18 cellular contexts compared by ENCODE assay signal in genomic region chr7:116713918-116714317, GRCh38. TPM values are rescaled to one million over a fixed set of nuclear protein-coding genes. Genes with fewer than 3 reads are reported as not detected.
DNase-seq lines count a peak whose midpoint lies in the region; ATAC-seq and TF ChIP-seq lines count a peak whose summit lies in the region.
"Had no signal": no experiment of that assay in that cellular context is flagged by ENCODE, and none has a peak within 500 bp of the region (broad histone marks: within the 10 kb centered on the region; RNA-seq: fewer than 3 reads in every experiment).

No MANE protein-coding gene starts in this region.

- H3K27me3 Mint-ChIP-seq in chondrocyte (ENCODE audit: low read depth), result no peaks in the 10 kb centered on the region
- no peaks in the 10 kb centered on the region for H3K27me3 Mint-ChIP-seq in Caco-2 (ENCODE audit: insufficient read depth, unreplicated experiment)

- CTCF ChIA-PET in BJ (lab: Yijun Ruan, JAX), result interaction anchor here (1.2 to 1.4 kb wide), 2 partner anchors 18 to 73 kb away, joined by 3 to 4 read pairs; no protein-coding TSS in a partner anchor
- CTCF ChIA-PET in Caco-2 (lab: Charles Lee), result no interaction called here

- DNase-seq in BJ (ENCODE audit: low read depth) (peak; percentile 50), M059J (ENCODE audit: low read depth) (peak; percentile 90), chondrocyte (ENCODE audit: low spot score) (no peak), osteoblast (ENCODE audit: insufficient read length, low spot score, missing footprints) (peak; percentile 80), Caco-2 (no peak), SJCRH30 (no peak), esophagus muscularis mucosa (ENCODE audit: extremely low spot score) (no peak)
- DNase-seq: activated CD8-positive, alpha-beta T cell treated with anti-CD3 and anti-CD28 coated beads for 36 hours; activated T-cell treated with anti-CD3 and anti-CD28 coated beads, Interleukin-2, amount 50 U/mL, for 48 hours; head of caudate nucleus; NCI-H2107; NCI-H774; Peyer's patch; stimulated activated CD4-positive, alpha-beta T cell treated with anti-CD3 and anti-CD28 coated beads, Interleukin-1b, Interleukin-23, amount 100 ng/mL, for 48 hours; SW 1271 had no signal

- POLR2A ChIA-PET in BJ (lab: Charles Lee), result no interaction called here
- POLR2A ChIA-PET in Caco-2 (lab: Charles Lee), result no interaction called here

- peak overlapping the region; percentile 25 for H3K4me2 ChIP-seq in osteoblast (ENCODE audit: insufficient read depth, low read length)

- no peak for ATAC-seq in HG03565 (IDR thresholded peaks at IDR 0.05; ENCODE audit: unreplicated experiment)
- ATAC-seq: activated CD8-positive, alpha-beta T cell treated with anti-CD3 and anti-CD28 coated beads for 36 hours had no signal

- no peak for TF ChIP-seq POLR2A in esophagus muscularis mucosa (IDR thresholded peaks at IDR 0.05; ENCODE audit: low read depth)

- H3K27ac Mint-ChIP-seq in chondrocyte (ENCODE audit: unreplicated experiment) (peak overlapping the region; percentile 5), Caco-2 (ENCODE audit: unreplicated experiment) (no peak overlapping the region)
- H3K27ac Mint-ChIP-seq: activated CD8-positive, alpha-beta T cell treated with anti-CD3 and anti-CD28 coated beads for 36 hours had no signal

- H3K9me3 ChIP-seq in osteoblast (ENCODE audit: low read depth, low read length) (no peaks in the 10 kb centered on the region), Caco-2 (peaks cover 8% of the 10 kb centered on the region; the same call in 1 of the 2 replicates), SJCRH30 (replicated peaks) (no peaks in the 10 kb centered on the region), esophagus muscularis mucosa (no peaks in the 10 kb centered on the region)
- H3K9me3 ChIP-seq: Peyer's patch, vagina had no signal

- H3K9me3 Mint-ChIP-seq in chondrocyte (ENCODE audit: low read depth), result no peaks in the 10 kb centered on the region
- H3K9me3 Mint-ChIP-seq in Caco-2 (ENCODE audit: unreplicated experiment), result no peaks in the 10 kb centered on the region
- H3K9me3 Mint-ChIP-seq: activated CD8-positive, alpha-beta T cell treated with anti-CD3 and anti-CD28 coated beads for 36 hours had no signal

- H3K79me2 ChIP-seq in osteoblast (ENCODE audit: insufficient read depth, low read length), result peaks cover 72% of the 10 kb centered on the region

- H3K4me1 Mint-ChIP-seq in chondrocyte (ENCODE audit: low read depth) (peaks cover 66% of the 10 kb centered on the region), Caco-2 (ENCODE audit: low read depth, unreplicated experiment) (peaks cover 29% of the 10 kb centered on the region)
- H3K4me1 Mint-ChIP-seq: neural crest cell had no signal

- H3K36me3 Mint-ChIP-seq in chondrocyte (ENCODE audit: low read depth) (no peaks in the 10 kb centered on the region), Caco-2 (ENCODE audit: insufficient read depth, unreplicated experiment) (peaks cover 14% of the 10 kb centered on the region)

- H3K4me3 ChIP-seq in BJ (ENCODE audit: low read depth, low read length), result no peak overlapping the region
- H3K4me3 ChIP-seq in osteoblast (ENCODE audit: insufficient read depth, low read length), result no peak overlapping the region
- H3K4me3 ChIP-seq in Caco-2 (ENCODE audit: low read depth, low read length), result no peak overlapping the region
- no peak overlapping the region for H3K4me3 ChIP-seq in SJCRH30
- H3K4me3 ChIP-seq in esophagus muscularis mucosa, result no peak overlapping the region
- H3K4me3 ChIP-seq: Peyer's patch, vagina had no signal

- TF ChIP-seq CTCF in BJ (IDR thresholded peaks at IDR 0.05; ENCODE audit: insufficient read depth, low read depth, low read length), result no peak
- no peak for TF ChIP-seq CTCF in chondrocyte (IDR thresholded peaks at IDR 0.05)
- TF ChIP-seq CTCF in osteoblast (IDR thresholded peaks at IDR 0.05; ENCODE audit: extremely low read depth, low read depth, low read length), result no peak
- no peak for TF ChIP-seq CTCF in Caco-2 (IDR thresholded peaks at IDR 0.05; ENCODE audit: insufficient read depth in 1 of 2, low read depth in 1 of 2, low read length in 1 of 2, severe bottlenecking in 1 of 2, unreplicated experiment in 1 of 2)
- TF ChIP-seq CTCF in esophagus muscularis mucosa (IDR thresholded peaks at IDR 0.05), result no peak

- no peak overlapping the region for H3K4me3 Mint-ChIP-seq in chondrocyte (ENCODE audit: unreplicated experiment)
- H3K4me3 Mint-ChIP-seq in Caco-2 (ENCODE audit: unreplicated experiment), result no peak overlapping the region
- H3K4me3 Mint-ChIP-seq: activated CD8-positive, alpha-beta T cell treated with anti-CD3 and anti-CD28 coated beads for 36 hours; neural crest cell had no signal

- H3K4me1 ChIP-seq in osteoblast (ENCODE audit: insufficient read depth, low read length), result peaks cover 61% of the 10 kb centered on the region
- H3K4me1 ChIP-seq in Caco-2, result peaks cover 19% of the 10 kb centered on the region
- H3K4me1 ChIP-seq in SJCRH30, result peaks cover 20% of the 10 kb centered on the region
- H3K4me1 ChIP-seq in esophagus muscularis mucosa, result peaks cover under 1 to 7% (median 4%) of the 10 kb centered on the region in 4 donors
- H3K4me1 ChIP-seq: Peyer's patch had no signal

- no TSS peak for BruUV-seq in Caco-2 (replicated peaks; lab: Mats Ljungman, UMichigan)

- H3K27me3 ChIP-seq in BJ (ENCODE audit: control insufficient read depth, insufficient read depth, low read length) (no peaks in the 10 kb centered on the region), osteoblast (ENCODE audit: insufficient read depth, low read length) (no peaks in the 10 kb centered on the region), Caco-2 (replicated peaks; ENCODE audit: control insufficient read depth, insufficient read depth, low read length) (no peaks in the 10 kb centered on the region), SJCRH30 (no peaks in the 10 kb centered on the region), esophagus muscularis mucosa (no peaks in the 10 kb centered on the region)
- H3K27me3 ChIP-seq: Peyer's patch, vagina had no signal

- H3K36me3 ChIP-seq in BJ (ENCODE audit: control insufficient read depth, insufficient read depth, low read length) (no peaks in the 10 kb centered on the region), osteoblast (ENCODE audit: insufficient read depth, low read length) (no peaks in the 10 kb centered on the region), Caco-2 (ENCODE audit: control insufficient read depth, insufficient read depth, low read length) (no peaks in the 10 kb centered on the region), SJCRH30 (peaks cover 22% of the 10 kb centered on the region), esophagus muscularis mucosa (no peaks in the 10 kb centered on the region)
- H3K36me3 ChIP-seq: Peyer's patch, vagina had no signal

- H4K20me1 ChIP-seq in osteoblast (ENCODE audit: insufficient read depth, low read length), result no peaks in the 10 kb centered on the region

- no peak for TF ChIP-seq EP300 in esophagus muscularis mucosa (IDR thresholded peaks at IDR 0.05)

- no peak overlapping the region for H2AFZ ChIP-seq in osteoblast (ENCODE audit: low read length)

- intact Hi-C loops in Caco-2 (cut with micrococcal nuclease; ENCODE audit: unreplicated experiment), result loop anchor here (5.0 kb wide), 1 partner anchor 93 kb away; no protein-coding TSS in a partner anchor
- intact Hi-C loops in esophagus muscularis mucosa (cut with DNase I), result no loop called here

- H3K27ac ChIP-seq in osteoblast (ENCODE audit: low read depth, low read length) (peak overlapping the region; percentile 40), SJCRH30 (no peak overlapping the region), esophagus muscularis mucosa (replicated peaks in 1 of 4) (no peak overlapping the region)
- H3K27ac ChIP-seq: Peyer's patch, vagina had no signal

RNA-seq across cellular contexts. Expression of gene MET, which starts 41.9 kb away (rescaled TPM):
- polyA plus RNA-seq in BJ (2011; rRNA removed), result 68.3 and 82.8 TPM in 2 replicates
- polyA minus RNA-seq in BJ (2011; rRNA and poly(A)+ RNA removed), result 107 and 140 TPM in 2 replicates
- total RNA-seq in M059J (2014; rRNA removed; shearing (Covaris generic)), result 131 and 199 TPM in 2 replicates
- total RNA-seq in chondrocyte (22.0 to 25.1 TPM (median 23.6 TPM) in 3 replicates), osteoblast (55.0 and 61.9 TPM in 2 replicates), Caco-2 (2022) (72.6 and 82.9 TPM in 2 replicates), esophagus muscularis mucosa (10 to 100 TPM; 12.0 to 27.2 (median 15.7) TPM)
- total RNA-seq in SJCRH30 (2014; rRNA removed; shearing (Covaris generic)), result 121 and 129 TPM in 2 replicates

Comparison
In these comparisons a context has a peak if more than half of its experiments do, and no peak if none do; other contexts are left out.
1. DNase-seq: peak in BJ (single experiment), M059J (single experiment) and osteoblast (single experiment); none in chondrocyte (single experiment), Caco-2 (0 of 2), SJCRH30 (0 of 2) and esophagus muscularis mucosa (single experiment).